17 cellular contexts compared by ENCODE assay signal in genomic region chr2:72023678-72024390, GRCh38.
DNase-seq lines count a peak whose midpoint lies in the region; ATAC-seq and TF ChIP-seq lines count a peak whose summit lies in the region.
"Had no signal": no experiment of that assay in that cellular context is flagged by ENCODE, and none has a peak within 500 bp of the region (broad histone marks: within the 10 kb centered on the region; RNA-seq: fewer than 3 reads in every experiment).

No MANE protein-coding gene starts in this region.

- H2AK5ac ChIP-seq in H9 (ENCODE audit: insufficient read length, low read length): no peak overlapping the region

- H4K91ac ChIP-seq in H9 (ENCODE audit: insufficient read length, low read depth, low read length): no peak overlapping the region

- H3K23ac ChIP-seq in H9 (ENCODE audit: insufficient read length, low read depth, low read length): no peak overlapping the region

- H3K79me2 ChIP-seq in H9 (ENCODE audit: insufficient read depth, low read length): no peaks in the 10 kb centered on the region

- H3K79me1 ChIP-seq in H9 (ENCODE audit: insufficient read depth, low read depth, low read length, poor library complexity, severe bottlenecking): no peaks in the 10 kb centered on the region

- no peak overlapping the region for H2BK12ac ChIP-seq in H9 (ENCODE audit: insufficient read length, low read depth, low read length)

- H3K4me3 Mint-ChIP-seq in H9 (no peak overlapping the region), chondrocyte (ENCODE audit: unreplicated experiment) (no peak overlapping the region)
- H3K4me3 Mint-ChIP-seq: B cell; CD4-positive, alpha-beta T cell; IgD-negative memory B cell had no signal

- H4K8ac ChIP-seq in H9 (replicated peaks; ENCODE audit: insufficient read length, low read depth, low read length): no peak overlapping the region

- H3K4me3 ChIP-seq in tibial artery: no peak overlapping the region

- H3K18ac ChIP-seq in H9 (ENCODE audit: insufficient read length, low read depth, low read length): no peak overlapping the region

- H3T11ph ChIP-seq in H9 (ENCODE audit: low read length): no peak overlapping the region

- H3K4me2 ChIP-seq in H9 (ENCODE audit: insufficient read depth, insufficient read length, low read length): no peak overlapping the region

- H2BK20ac ChIP-seq in H9 (ENCODE audit: low read depth, low read length, poor library complexity, severe bottlenecking): no peak overlapping the region

- no peaks in the 10 kb centered on the region for H3K9me3 ChIP-seq in H9 (ENCODE audit: control insufficient read depth, low read depth, low read length)
- no peaks in the 10 kb centered on the region for H3K9me3 ChIP-seq in tibial artery

- no peaks in the 10 kb centered on the region for H3K36me3 ChIP-seq in tibial artery

- H4K5ac ChIP-seq in H9 (ENCODE audit: insufficient read length, low read depth, low read length): no peak overlapping the region

- H3K36me3 Mint-ChIP-seq in H9 (ENCODE audit: insufficient read depth in 1 of 3, low read depth in 3 of 3) (peaks cover 0 to 8% (median 0%) of the 10 kb centered on the region in 3 experiments; a peak in 2 of 7 replicates), chondrocyte (ENCODE audit: low read depth) (no peaks in the 10 kb centered on the region)
- H3K36me3 Mint-ChIP-seq: IgD-negative memory B cell had no signal

- no CpG with 5 or more reads among the region's 7 CpGs for WGBS in H9 (ENCODE audit: extremely low coverage, insufficient read length, low lambda C conversion rate)

- no peaks in the 10 kb centered on the region for H3K23me2 ChIP-seq in H9 (ENCODE audit: insufficient read length, low read depth, low read length, poor library complexity, severe bottlenecking)

- H3K4me1 Mint-ChIP-seq in H9 (peaks cover 0 to 5% of the 10 kb centered on the region in 2 experiments; a peak in 3 of 4 replicates), chondrocyte (ENCODE audit: low read depth) (no peaks in the 10 kb centered on the region)
- H3K4me1 Mint-ChIP-seq: B cell, IgD-negative memory B cell had no signal

- H3K27ac ChIP-seq in H9 (ENCODE audit: insufficient read length, low read depth, low read length) (no peak overlapping the region), tibial artery (no peak overlapping the region), foreskin keratinocyte (no peak overlapping the region)

- intact Hi-C loops in tibial artery (cut with DNase I; ENCODE audit: low total_unique reads): no loop called here

- TF ChIP-seq CTCF in H9 (conservative IDR thresholded peaks at IDR 0.05) (no peak), chondrocyte (IDR thresholded peaks at IDR 0.05) (no peak), tibial artery (IDR thresholded peaks at IDR 0.05) (no peak), foreskin keratinocyte (conservative IDR thresholded peaks at IDR 0.05) (no peak)

- ATAC-seq in foreskin keratinocyte (no peak), HG03457 (IDR thresholded peaks at IDR 0.05; ENCODE audit: unreplicated experiment) (no peak)
- ATAC-seq: Panc1 had no signal

- H3K27me3 Mint-ChIP-seq in H9 (ENCODE audit: low read depth) (no peaks in the 10 kb centered on the region), chondrocyte (ENCODE audit: low read depth) (peaks cover under 1% of the 10 kb centered on the region)
- H3K27me3 Mint-ChIP-seq: B cell had no signal

- no peak overlapping the region for H3K56ac ChIP-seq in H9 (ENCODE audit: insufficient read length, low read depth, low read length)

- DNase-seq in H9 (peak; percentile 20), chondrocyte (ENCODE audit: low spot score) (peak; percentile 55), mesenteric fat pad (ENCODE audit: low spot score) (peak; percentile 49), tibial artery (peak; percentile 11 to 34), HT-29 (ENCODE audit: low spot score) (no peak), foreskin keratinocyte (no peak)
- DNase-seq: CD4-positive, alpha-beta T cell; EL; GOT3; NCI-H187; NCI-H226; NCI-H524 treated with DMSO at 0.1 percent for 48 hours; Right ventricle myocardium superior had no signal

- H3K9me3 Mint-ChIP-seq in H9 (peaks cover 6 to 10% of the 10 kb centered on the region in 2 experiments; a peak in 4 of 5 replicates), chondrocyte (ENCODE audit: low read depth) (no peaks in the 10 kb centered on the region)
- H3K9me3 Mint-ChIP-seq: CD4-positive, alpha-beta T cell had no signal

- no peaks in the 10 kb centered on the region for H4K20me1 ChIP-seq in H9 (ENCODE audit: control insufficient read depth, insufficient read depth, insufficient read length)

- H3K9ac ChIP-seq in H9 (ENCODE audit: extremely low read depth, insufficient read length, low read length): no peak overlapping the region

- H2BK15ac ChIP-seq in H9 (ENCODE audit: low read depth, low read length): no peak overlapping the region

- H3K27me3 ChIP-seq in H9 (ENCODE audit: insufficient read depth, low read length) (no peaks in the 10 kb centered on the region), tibial artery (peaks cover 0 to 4% of the 10 kb centered on the region in 2 donors), foreskin keratinocyte (no peaks in the 10 kb centered on the region)

- H3K14ac ChIP-seq in H9 (ENCODE audit: insufficient read depth, low read length): no peak overlapping the region; the same call in 1 of the 2 replicates

- no peaks in the 10 kb centered on the region for H3K4me1 ChIP-seq in H9 (ENCODE audit: insufficient read depth, low read length)
- no peaks in the 10 kb centered on the region for H3K4me1 ChIP-seq in tibial artery
- H3K4me1 ChIP-seq in foreskin keratinocyte: no peaks in the 10 kb centered on the region

- H2BK5ac ChIP-seq in H9 (ENCODE audit: insufficient read length, low read length): no peak overlapping the region

- no peak overlapping the region for H3K4ac ChIP-seq in H9 (ENCODE audit: low read depth, low read length)

- no peak overlapping the region for H3K27ac Mint-ChIP-seq in H9
- H3K27ac Mint-ChIP-seq in chondrocyte (ENCODE audit: unreplicated experiment): no peak overlapping the region
- H3K27ac Mint-ChIP-seq: B cell; CD4-positive, alpha-beta T cell had no signal

- H2AFZ ChIP-seq in H9 (ENCODE audit: low read length): no peak overlapping the region

- no peak overlapping the region for H2BK120ac ChIP-seq in H9 (ENCODE audit: low read depth, low read length, poor library complexity, severe bottlenecking)

Comparison
In these comparisons a context has a peak if more than half of its experiments do, and no peak if none do; other contexts are left out.
1. DNase-seq: peak in H9 (single experiment), chondrocyte (single experiment), mesenteric fat pad (single experiment) and tibial artery (2 of 2); none in HT-29 (single experiment) and foreskin keratinocyte (0 of 2).